8 cellular contexts compared by ENCODE assay signal in the genomic region with DNA sequence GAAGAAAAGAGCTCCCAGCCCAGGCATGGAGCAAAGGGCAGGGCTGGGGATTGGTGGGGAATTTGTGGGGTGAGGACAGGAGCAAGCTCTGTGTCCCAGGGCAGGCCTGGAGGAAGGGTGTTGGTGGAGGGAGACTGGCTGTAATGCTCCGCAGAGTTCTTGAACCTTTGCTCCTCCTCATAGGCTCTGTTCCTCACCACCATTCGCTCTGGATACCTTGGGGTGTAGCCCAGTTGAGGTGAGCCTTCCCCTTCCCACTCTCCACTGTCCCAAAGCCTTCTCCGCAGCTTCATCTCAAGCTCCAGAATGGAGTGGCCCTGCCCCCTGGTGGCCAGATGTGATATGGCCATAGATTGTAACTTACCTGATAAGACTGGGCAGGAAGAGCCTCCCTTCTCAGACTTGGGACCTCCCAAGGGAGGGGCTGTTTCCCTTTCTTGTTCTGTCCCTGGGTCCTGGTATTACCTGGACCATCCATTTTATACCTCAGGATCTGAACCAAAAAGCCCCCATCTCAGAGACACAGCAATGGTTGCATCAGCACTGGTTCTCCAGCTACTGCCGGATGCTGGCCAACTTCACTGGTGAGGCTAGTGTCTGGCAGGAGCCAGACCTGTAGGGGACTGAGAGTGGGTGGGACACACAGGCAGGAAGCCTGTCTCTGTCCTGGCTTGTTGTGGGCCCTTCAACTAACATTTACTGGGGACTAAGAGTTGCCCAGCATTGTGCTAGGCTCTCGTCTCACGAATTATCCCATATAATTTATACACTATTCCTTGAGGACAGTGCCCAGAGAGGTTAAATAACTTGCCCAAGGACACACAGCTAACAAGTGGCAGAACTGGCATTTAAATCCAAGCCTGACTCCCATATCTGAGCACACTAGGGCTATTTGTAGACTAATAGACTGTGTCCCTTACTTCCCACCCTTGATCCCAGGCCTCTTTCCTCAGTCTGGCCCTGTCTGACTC. TPM values are rescaled to one million over a fixed set of nuclear protein-coding genes. Genes with fewer than 3 reads are reported as not detected.
DNase-seq lines count a peak whose midpoint lies in the region; ATAC-seq and TF ChIP-seq lines count a peak whose summit lies in the region.

No MANE protein-coding gene starts in this region.

- H3K27me3 Mint-ChIP-seq in progenitor cell of endocrine pancreas, result peaks cover 55% of the 10 kb centered on the region

- H3K4me3 Mint-ChIP-seq in progenitor cell of endocrine pancreas (ENCODE audit: low read depth), result no peak overlapping the region

- DNase-seq in A172 (ENCODE audit: low spot score) (peak; percentile 84), NCI-H1417 treated with DMSO at 0.1 percent for 48 hours (lab: John Stamatoyannopoulos, UW) (peak; percentile 37), SKM-1 treated with dmso at 0.1 percent for 144 hours (lab: John Stamatoyannopoulos, UW; ENCODE audit: unreplicated experiment) (peak; percentile 71), Right ventricle myocardium superior (peak; percentile 88), progenitor cell of endocrine pancreas (ENCODE audit: low spot score, unreplicated experiment) (peak; percentile 85), ureter (ENCODE audit: low spot score) (peak; percentile 92)
- peak; percentile 76 to 90 for DNase-seq in activated naive CD4-positive, alpha-beta T cell treated with anti-CD3 and anti-CD28 coated beads, Interleukin-2, amount 50 U/mL, for 72 hours (ENCODE audit: low spot score in 2 of 2)

- intact Hi-C loops in Right ventricle myocardium superior (cut with DNase I), result loop anchor here (5.0 kb wide), 1 partner anchor 38 kb away; no protein-coding TSS in a partner anchor

- ATAC-seq in GM18907 (IDR thresholded peaks at IDR 0.05; ENCODE audit: unreplicated experiment) (peak; percentile 51), Right ventricle myocardium superior (ENCODE audit: poor library complexity) (peak; percentile 94)
- peak; percentile 90 to 96 for ATAC-seq in activated naive CD4-positive, alpha-beta T cell treated with anti-CD3 and anti-CD28 coated beads, Interleukin-2, amount 50 U/mL, for 72 hours

- peak; percentile 94 for TF ChIP-seq CTCF in progenitor cell of endocrine pancreas (IDR thresholded peaks at IDR 0.05; ENCODE audit: unreplicated experiment)

- no peaks in the 10 kb centered on the region for H3K36me3 Mint-ChIP-seq in activated naive CD4-positive, alpha-beta T cell treated with anti-CD3 and anti-CD28 coated beads, Interleukin-2, amount 50 U/mL, for 72 hours
- H3K36me3 Mint-ChIP-seq in progenitor cell of endocrine pancreas (ENCODE audit: insufficient read depth), result peaks cover 2% of the 10 kb centered on the region

- no peaks in the 10 kb centered on the region for H3K9me3 Mint-ChIP-seq in activated naive CD4-positive, alpha-beta T cell treated with anti-CD3 and anti-CD28 coated beads, Interleukin-2, amount 50 U/mL, for 72 hours
- no peaks in the 10 kb centered on the region for H3K9me3 Mint-ChIP-seq in progenitor cell of endocrine pancreas (ENCODE audit: low read depth)

- peaks cover 1% of the 10 kb centered on the region for H3K4me1 Mint-ChIP-seq in progenitor cell of endocrine pancreas (ENCODE audit: low read depth)

- no peak overlapping the region for H3K27ac Mint-ChIP-seq in activated naive CD4-positive, alpha-beta T cell treated with anti-CD3 and anti-CD28 coated beads, Interleukin-2, amount 50 U/mL, for 72 hours
- H3K27ac Mint-ChIP-seq in progenitor cell of endocrine pancreas, result no peak overlapping the region

RNA-seq across cellular contexts. Expression of gene STAC2, which starts 19.1 kb away (rescaled TPM):
- 0.12 TPM in 1 of 2 replicates, not detected in the other for total RNA-seq in A172 (2014; rRNA removed; shearing (Covaris generic))
- not detected for total RNA-seq in activated naive CD4-positive, alpha-beta T cell treated with anti-CD3 and anti-CD28 coated beads, Interleukin-2, amount 50 U/mL, for 72 hours
- total RNA-seq in Right ventricle myocardium superior (1.4 TPM), progenitor cell of endocrine pancreas (not detected in 2 replicates), ureter (1.6 TPM)

RNA-seq across cellular contexts. Expression of gene RPL19, which starts 44.8 kb away (rescaled TPM):
- 2,332 and 2,918 TPM in 2 replicates for total RNA-seq in A172 (2014; rRNA removed; shearing (Covaris generic))
- total RNA-seq in activated naive CD4-positive, alpha-beta T cell treated with anti-CD3 and anti-CD28 coated beads, Interleukin-2, amount 50 U/mL, for 72 hours, result 1,000 to 10,000 TPM; 2,719 to 2,768 TPM
- total RNA-seq in Right ventricle myocardium superior, result 934 TPM
- total RNA-seq in progenitor cell of endocrine pancreas, result 1,229 and 1,297 TPM in 2 replicates
- total RNA-seq in ureter, result 2,156 TPM

RNA-seq across cellular contexts. Expression of gene CACNB1, which starts 47.4 kb away (rescaled TPM):
- total RNA-seq in A172 (2014; rRNA removed; shearing (Covaris generic)), result 4.0 and 4.5 TPM in 2 replicates
- 10 to 100 TPM; 15.0 to 26.6 TPM for total RNA-seq in activated naive CD4-positive, alpha-beta T cell treated with anti-CD3 and anti-CD28 coated beads, Interleukin-2, amount 50 U/mL, for 72 hours
- total RNA-seq in Right ventricle myocardium superior, result 4.6 TPM
- 11.3 and 13.8 TPM in 2 replicates for total RNA-seq in progenitor cell of endocrine pancreas
- total RNA-seq in ureter, result 19.1 TPM

Comparison
In these comparisons a context has a peak if more than half of its experiments do, and no peak if none do; other contexts are left out.
1. Peak in every context shown above with its lines: DNase-seq and ATAC-seq.
2. DNase-seq: peak in every context shown above with its lines; median percentile 92 in ureter; 88 in Right ventricle myocardium superior; 85 in progenitor cell of endocrine pancreas; 84 in A172; 83 in activated naive CD4-positive, alpha-beta T cell treated with anti-CD3 and anti-CD28 coated beads, Interleukin-2, amount 50 U/mL, for 72 hours; 71 in SKM-1 treated with dmso at 0.1 percent for 144 hours; 37 in NCI-H1417 treated with DMSO at 0.1 percent for 48 hours.